In the genomic region with DNA sequence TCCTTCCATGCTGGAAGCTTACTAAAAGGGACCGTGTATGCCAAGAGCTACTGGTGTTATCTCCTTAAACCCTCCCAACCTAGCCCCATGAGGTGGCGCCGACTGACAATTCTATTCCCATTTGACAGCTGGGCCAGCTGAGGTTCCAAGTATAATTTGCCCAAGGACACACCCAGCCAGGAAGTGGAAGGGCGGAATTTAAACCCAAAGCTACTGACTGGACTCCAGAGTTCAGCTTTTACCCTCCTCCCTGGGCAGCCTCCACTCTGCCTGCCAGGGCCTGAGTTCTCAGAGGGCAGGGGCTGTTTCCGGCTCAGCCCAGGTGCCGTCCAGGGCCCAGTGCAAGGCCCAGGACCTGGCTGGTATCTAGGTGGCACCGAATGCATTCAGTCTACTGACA, we compare ENCODE assay signal across 9 cellular contexts.
DNase-seq lines count a peak whose midpoint lies in the region.
"Had no signal": no experiment of that assay in that cellular context is flagged by ENCODE, and none has a peak within 500 bp of the region (broad histone marks: within the 10 kb centered on the region; RNA-seq: fewer than 3 reads in every experiment).

No MANE protein-coding gene starts in this region.

- H3K9me2 ChIP-seq in GM23248 (ENCODE audit: insufficient read depth), result no peaks in the 10 kb centered on the region

- H3K27me3 ChIP-seq in GM23248 (replicated peaks; ENCODE audit: insufficient read depth) (no peaks in the 10 kb centered on the region), layer of hippocampus (ENCODE audit: control insufficient read depth, insufficient read depth, low read length) (no peaks in the 10 kb centered on the region), skeletal muscle satellite cell (ENCODE audit: control insufficient read depth, insufficient read depth, low read length) (peaks cover 3% of the 10 kb centered on the region)

- peak overlapping the region; percentile 70 for H2AFZ ChIP-seq in GM23248

- peak overlapping the region; percentile 80 for H3K9ac ChIP-seq in GM23248
- no peak overlapping the region for H3K9ac ChIP-seq in skeletal muscle satellite cell (ENCODE audit: low read depth, low read length)

- peak; percentile 39 for DNase-seq in GM23248
- DNase-seq in NCI-H2227 (lab: John Stamatoyannopoulos, UW; ENCODE audit: unreplicated experiment), result no peak
- DNase-seq in NCI-H1092 (lab: John Stamatoyannopoulos, UW), result no peak
- no peak for DNase-seq in KBM-7
- DNase-seq in epidermal melanocyte (ENCODE audit: insufficient read length, low spot score), result no peak

- H3K4me1 ChIP-seq in GM23248 (ENCODE audit: insufficient read depth), result peaks cover 20% of the 10 kb centered on the region
- H3K4me1 ChIP-seq in skeletal muscle satellite cell (ENCODE audit: control insufficient read depth, insufficient read depth, low read length), result peaks cover 17% of the 10 kb centered on the region

- no peaks in the 10 kb centered on the region for H3K36me3 ChIP-seq in GM23248 (ENCODE audit: low read depth)
- H3K36me3 ChIP-seq in skeletal muscle satellite cell (ENCODE audit: insufficient read depth, low read length), result no peaks in the 10 kb centered on the region

- H3F3A ChIP-seq in GM23248 (ENCODE audit: insufficient read depth), result peaks cover 35% of the 10 kb centered on the region

- H3K79me2 ChIP-seq in GM23248 (ENCODE audit: insufficient read depth), result no peaks in the 10 kb centered on the region

- in situ Hi-C loops in GM23248 (cut with MboI) (no loop called here), KBM-7 (cut with MboI; ENCODE audit: low pct_unique_long_range_greater_than_20kb, low sequenced_read_pairs) (no loop called here)

- H3K4me3 ChIP-seq in GM23248 (peak overlapping the region; percentile 72), skeletal muscle satellite cell (ENCODE audit: low read length) (peak overlapping the region; percentile 70)

- H3K9me3 ChIP-seq in GM23248 (ENCODE audit: low read depth) (no peaks in the 10 kb centered on the region), skeletal muscle satellite cell (replicated peaks; ENCODE audit: low read length) (no peaks in the 10 kb centered on the region)

- H3K27ac ChIP-seq in GM23248 (peak overlapping the region; percentile 44), angular gyrus (ENCODE audit: low read depth, low read length) (peak overlapping the region; percentile 94), layer of hippocampus (ENCODE audit: low read depth, low read length) (peak overlapping the region; percentile 76)
- H3K27ac ChIP-seq: HL-60 had no signal

- H4K20me1 ChIP-seq in GM23248 (ENCODE audit: insufficient read depth), result no peaks in the 10 kb centered on the region

- WGBS in GM23248 (ENCODE audit: low coverage in 1 of 2, low lambda C conversion rate in 2 of 2, missing lambda C conversion rate in 2 of 2), 2 experiments, result 22 to 33% methylated on average over 7 of the region's 7 CpGs

- peak overlapping the region; percentile 65 for H3K4me2 ChIP-seq in GM23248 (ENCODE audit: unreplicated experiment)
- H3K4me2 ChIP-seq in skeletal muscle satellite cell (ENCODE audit: low read length), result no peak overlapping the region

Comparison
In these comparisons a context has a peak if more than half of its experiments do, and no peak if none do; other contexts are left out.
1. H3K27ac ChIP-seq: peak in every context shown above with its lines; median percentile 94 in angular gyrus; 76 in layer of hippocampus; 44 in GM23248.